In the genomic region with DNA sequence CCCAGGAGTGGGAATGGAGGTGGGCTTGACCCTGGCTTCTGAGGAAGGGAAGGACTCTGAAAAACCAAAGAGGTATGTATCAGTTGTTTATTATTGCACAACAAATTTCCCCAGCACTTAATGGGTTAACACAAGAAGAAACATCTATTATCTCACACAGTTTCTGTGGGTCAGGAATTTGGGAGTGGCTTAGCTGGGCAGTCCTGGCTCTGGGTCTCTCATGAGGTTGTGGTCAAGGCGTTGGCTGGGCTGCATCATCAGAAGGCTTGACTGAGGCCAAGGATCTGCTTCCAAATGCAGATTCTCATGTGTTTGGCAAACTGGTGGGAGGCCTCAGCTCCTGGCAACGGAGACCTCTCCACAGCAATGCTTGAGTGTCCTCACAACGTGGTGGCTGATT, we compare ENCODE assay signal across 1 cellular context.
TF ChIP-seq lines count a peak whose summit lies in the region.

No MANE protein-coding gene starts in this region.

TF ChIP-seq in Ishikawa, 13 proteins besides CTCF, POLR2A, EP300 and RAD21 (continued from another document):
- TF ChIP-seq REST (IDR thresholded peaks at IDR 0.05; ENCODE audit: low read depth): no peak
- 0 out of 2 replicates have a peak, but pooled peaks have one; percentile 7 for TF ChIP-seq USF1 (IDR thresholded peaks at IDR 0.05)
- TF ChIP-seq ZBTB7A (IDR thresholded peaks at IDR 0.05; ENCODE audit: low read depth): 0 out of 2 replicates have a peak, but pooled peaks have one; percentile 47
- TF ChIP-seq FOXM1 (IDR thresholded peaks at IDR 0.05; ENCODE audit: borderline replicate concordance, low read depth): peak; percentile 33; the same call in 1 of the 2 replicates
- TF ChIP-seq YY1 (IDR thresholded peaks at IDR 0.05; ENCODE audit: low read depth): 0 out of 2 replicates have a peak, but pooled peaks have one; percentile 2
- TF ChIP-seq CEBPB (IDR thresholded peaks at IDR 0.05): peak; percentile 84
- peak; percentile 77 for TF ChIP-seq TEAD4 (IDR thresholded peaks at IDR 0.05)
- no peak for TF ChIP-seq TAF1 (IDR thresholded peaks at IDR 0.05; ENCODE audit: low read depth)
- TF ChIP-seq, protein P1, sequence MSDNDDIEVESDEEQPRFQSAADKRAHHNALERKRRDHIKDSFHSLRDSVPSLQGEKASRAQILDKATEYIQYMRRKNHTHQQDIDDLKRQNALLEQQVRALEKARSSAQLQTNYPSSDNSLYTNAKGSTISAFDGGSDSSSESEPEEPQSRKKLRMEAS (IDR thresholded peaks at IDR 0.05): peak; percentile 70
- peak; percentile 59; the same call in 1 of the 2 replicates for TF ChIP-seq NFIC (IDR thresholded peaks at IDR 0.05)
